ENCODE assay signal across 8 cellular contexts in the genomic region with DNA sequence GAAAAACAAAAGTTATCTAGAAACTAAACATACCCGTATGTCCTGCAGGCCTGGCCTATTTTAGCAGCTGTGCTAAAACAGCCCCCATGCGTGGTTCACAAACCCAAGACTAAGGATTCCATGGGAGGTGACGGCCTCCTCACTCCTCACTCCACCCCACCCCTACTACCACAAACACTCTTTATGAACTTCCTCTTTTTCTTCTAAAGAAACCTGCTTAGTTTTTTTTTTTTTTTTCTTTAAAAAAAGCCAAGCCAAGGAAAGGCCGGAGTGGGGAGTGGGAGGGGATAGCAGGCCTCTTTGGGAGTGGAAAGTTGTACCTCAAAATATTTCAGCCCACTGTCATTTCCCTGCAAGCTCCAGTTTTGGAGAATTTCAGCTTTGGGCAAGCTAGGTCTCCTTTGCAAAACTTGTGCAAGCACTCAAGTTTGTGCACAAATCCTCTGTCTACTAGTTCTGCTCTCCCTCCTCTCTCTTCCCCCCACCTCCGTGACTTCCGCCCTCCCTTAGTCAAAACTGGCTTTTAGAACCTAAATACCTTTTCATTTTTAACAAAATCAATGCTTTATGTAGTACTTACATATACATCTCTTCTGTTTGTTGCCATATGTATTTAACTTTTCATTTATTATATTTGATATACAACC. TPM values are rescaled to one million over a fixed set of nuclear protein-coding genes. Genes with fewer than 3 reads are reported as not detected.
DNase-seq lines count a peak whose midpoint lies in the region; ATAC-seq, FAIRE-seq and TF ChIP-seq lines count a peak whose summit lies in the region.

No MANE protein-coding gene starts in this region.

- H4K20me1 ChIP-seq in GM23248 (ENCODE audit: insufficient read depth) (no peaks in the 10 kb centered on the region), MM.1S (ENCODE audit: insufficient read depth, low read length) (no peaks in the 10 kb centered on the region), astrocyte (ENCODE audit: insufficient read depth, low read length) (peaks cover 26% of the 10 kb centered on the region)

- no peaks in the 10 kb centered on the region for H3K36me3 Mint-ChIP-seq in astrocyte (ENCODE audit: low read depth, unreplicated experiment)

- DNase-seq in GM12892 (ENCODE audit: insufficient read length) (peak; percentile 21), GM23248 (no peak), MM.1S (peak; percentile 15), astrocyte (ENCODE audit: low read depth) (no peak), upper lobe of left lung (no peak), T1000 (lab: John Stamatoyannopoulos, UW) (no peak), NCI-H2081 (lab: John Stamatoyannopoulos, UW) (no peak)

- H3K27ac Mint-ChIP-seq in astrocyte (ENCODE audit: unreplicated experiment), result peak overlapping the region; percentile 75

- peaks cover 16% of the 10 kb centered on the region for H3K4me1 Mint-ChIP-seq in astrocyte (ENCODE audit: low read depth, unreplicated experiment)

- H3K27me3 ChIP-seq in GM23248 (replicated peaks; ENCODE audit: insufficient read depth) (no peaks in the 10 kb centered on the region), MM.1S (replicated peaks; ENCODE audit: insufficient read depth, low read length) (no peaks in the 10 kb centered on the region), astrocyte (ENCODE audit: insufficient read depth, low read length) (no peaks in the 10 kb centered on the region), liver (ENCODE audit: control insufficient read depth in 4 of 4, insufficient read depth in 4 of 4, low read length in 3 of 4) (no peaks in the 10 kb centered on the region), upper lobe of left lung (no peaks in the 10 kb centered on the region)

- TF ChIP-seq POLR2A in GM12892 (IDR thresholded peaks at IDR 0.05; ENCODE audit: low read depth, low read length), result no peak
- TF ChIP-seq POLR2A in upper lobe of left lung (IDR thresholded peaks at IDR 0.05), result peak in 1 of 4 donors; percentile 7

- H3K4me2 ChIP-seq in GM23248 (ENCODE audit: unreplicated experiment) (peak overlapping the region; percentile 93), MM.1S (ENCODE audit: low read depth, low read length) (peak overlapping the region; percentile 62), astrocyte (ENCODE audit: low read length) (peak overlapping the region; percentile 92)

- ATAC-seq in upper lobe of left lung (ENCODE audit: low FRiP score in 2 of 2), result peak; percentile 71 to 77

- H3K79me2 ChIP-seq in GM23248 (ENCODE audit: insufficient read depth) (peaks cover 28% of the 10 kb centered on the region), MM.1S (ENCODE audit: low read length) (no peaks in the 10 kb centered on the region), astrocyte (ENCODE audit: insufficient read depth, low read length) (peaks cover 42% of the 10 kb centered on the region)

- H2AFZ ChIP-seq in GM23248 (peak overlapping the region; percentile 79), MM.1S (ENCODE audit: low read length) (peak overlapping the region; percentile 92), astrocyte (ENCODE audit: low read depth, low read length) (peak overlapping the region; percentile 88)

- in situ Hi-C loops in GM23248 (cut with MboI), result no loop called here

- H3K36me3 ChIP-seq in GM23248 (ENCODE audit: low read depth), result peaks cover 5% of the 10 kb centered on the region; the same call in 1 of the 2 replicates
- no peaks in the 10 kb centered on the region for H3K36me3 ChIP-seq in MM.1S (replicated peaks; ENCODE audit: insufficient read depth, low read length)
- H3K36me3 ChIP-seq in astrocyte (ENCODE audit: insufficient read depth, low read length), result no peaks in the 10 kb centered on the region
- no peaks in the 10 kb centered on the region for H3K36me3 ChIP-seq in liver (ENCODE audit: control insufficient read depth in 4 of 4, insufficient read depth in 3 of 4, low read depth in 1 of 4, low read length in 3 of 4)
- H3K36me3 ChIP-seq in upper lobe of left lung, result peaks cover 0 to 6% (median under 1%) of the 10 kb centered on the region in 4 donors

- H3K4me3 ChIP-seq in GM23248 (peak overlapping the region; percentile 80), MM.1S (ENCODE audit: low read length) (peak overlapping the region; percentile 83), astrocyte (ENCODE audit: insufficient read depth, low read depth, low read length) (peak overlapping the region; percentile 96), liver (ENCODE audit: low read depth in 1 of 3, low read length in 3 of 3) (peak overlapping the region in 2 of 3 donors; percentile 77 to 84), upper lobe of left lung (peak overlapping the region; percentile 79 to 88 (median 82))

- 20 to 22% methylated on average over 6 of the region's 6 CpGs for WGBS in GM23248 (ENCODE audit: low coverage in 1 of 2, low lambda C conversion rate in 2 of 2, missing lambda C conversion rate in 2 of 2), 2 experiments
- WGBS in liver, result 43% methylated on average over 6 of the region's 6 CpGs
- WGBS in upper lobe of left lung, 2 donors, result 22 to 24% methylated on average over 6 of the region's 6 CpGs

- TF ChIP-seq CTCF in MM.1S (IDR thresholded peaks at IDR 0.05; ENCODE audit: low read length), result no peak
- no peak for TF ChIP-seq CTCF in astrocyte (IDR thresholded peaks at IDR 0.05; ENCODE audit: insufficient read depth, low read depth, low read length)
- no peak for TF ChIP-seq CTCF in liver (IDR thresholded peaks at IDR 0.05; ENCODE audit: low read depth, low read length, missing input control)
- TF ChIP-seq CTCF in upper lobe of left lung (IDR thresholded peaks at IDR 0.05), result no peak

- H3K9me3 Mint-ChIP-seq in astrocyte (ENCODE audit: unreplicated experiment), result no peaks in the 10 kb centered on the region

- H3K4me1 ChIP-seq in GM23248 (ENCODE audit: insufficient read depth) (peaks cover 37% of the 10 kb centered on the region), MM.1S (ENCODE audit: low read length) (0 out of 2 replicates have a peak, but pooled peaks cover 2% of the 10 kb centered on the region), astrocyte (ENCODE audit: insufficient read depth, low read length) (peaks cover 28% of the 10 kb centered on the region), liver (ENCODE audit: control insufficient read depth in 4 of 4, insufficient read depth in 4 of 4, low read length in 3 of 4) (peaks cover 0 to 25% (median 19%) of the 10 kb centered on the region in 4 donors), upper lobe of left lung (peaks cover 24 to 37% (median 27%) of the 10 kb centered on the region in 4 donors)

- H3K9me3 ChIP-seq in GM23248 (ENCODE audit: low read depth) (no peaks in the 10 kb centered on the region), MM.1S (replicated peaks; ENCODE audit: insufficient read depth, low read length) (no peaks in the 10 kb centered on the region), astrocyte (ENCODE audit: insufficient read depth, low read depth, low read length) (no peaks in the 10 kb centered on the region), liver (ENCODE audit: control insufficient read depth in 4 of 4, low read length in 3 of 4) (no peaks in the 10 kb centered on the region), upper lobe of left lung (no peaks in the 10 kb centered on the region)

- H3K4me3 Mint-ChIP-seq in astrocyte (ENCODE audit: unreplicated experiment), result peak overlapping the region; percentile 98

- H3K9me2 ChIP-seq in GM23248 (ENCODE audit: insufficient read depth) (no peaks in the 10 kb centered on the region), MM.1S (replicated peaks; ENCODE audit: insufficient read depth, low read length) (no peaks in the 10 kb centered on the region)

- peak overlapping the region; percentile 84 for H3K9ac ChIP-seq in GM23248
- H3K9ac ChIP-seq in MM.1S (ENCODE audit: low read length), result peak overlapping the region; percentile 69; the same call in 1 of the 2 replicates
- H3K9ac ChIP-seq in astrocyte (ENCODE audit: low read length), result peak overlapping the region; percentile 93
- H3K9ac ChIP-seq in liver (ENCODE audit: low read depth in 1 of 2, low read length in 2 of 2), result peak overlapping the region in 1 of 2 donors; percentile 76

- TF ChIP-seq EP300 in upper lobe of left lung (IDR thresholded peaks at IDR 0.05), result no peak

- H3K27ac ChIP-seq in GM23248 (peak overlapping the region; percentile 76), MM.1S (ENCODE audit: low read length) (no peak overlapping the region; the same call in 1 of the 2 replicates), astrocyte (ENCODE audit: low read depth, low read length) (peak overlapping the region; percentile 86), liver (ENCODE audit: low read depth in 1 of 2, low read length in 2 of 2) (peak overlapping the region; percentile 93 to 96), upper lobe of left lung (peak overlapping the region; percentile 87 to 95 (median 94))

- no peak for TF ChIP-seq RAD21 in liver (IDR thresholded peaks at IDR 0.05)

- H3K27me3 Mint-ChIP-seq in astrocyte (ENCODE audit: low read depth, unreplicated experiment), result no peaks in the 10 kb centered on the region

- peaks cover 42% of the 10 kb centered on the region for H3F3A ChIP-seq in GM23248 (ENCODE audit: insufficient read depth)
- H3F3A ChIP-seq in MM.1S (ENCODE audit: insufficient read depth, low read length), result no peaks in the 10 kb centered on the region

- peak; percentile 51 for FAIRE-seq in GM12892 (lab: Jason Lieb, UNC)
- FAIRE-seq in astrocyte (lab: Jason Lieb, UNC), result no peak

TF ChIP-seq in liver, 16 proteins besides CTCF, POLR2A, EP300 and RAD21 (continues in another document):
- TF ChIP-seq ATF3 (IDR thresholded peaks at IDR 0.05), result no peak
- no peak for TF ChIP-seq JUND (IDR thresholded peaks at IDR 0.05)
- no peak for TF ChIP-seq YY1 (IDR thresholded peaks at IDR 0.05)
- TF ChIP-seq HNF4G (IDR thresholded peaks at IDR 0.05), result no peak
- TF ChIP-seq FOXA1 (IDR thresholded peaks at IDR 0.05), result no peak

RNA-seq across cellular contexts. Expression of gene ANTXR2, which starts 0.5 kb away (rescaled TPM):
- polyA plus RNA-seq in GM12892 (2012; ENCODE audit: missing spikeins), result 5.0 TPM
- total RNA-seq in GM23248 (2014; rRNA removed; shearing (Covaris generic)), result 84.0 and 87.5 TPM in 2 replicates
- polyA plus RNA-seq in GM23248 (2016; fragmentation: Nextera tagmentation; extraction: Ambion mirVana) (74.9 and 77.2 TPM in 2 replicates), liver (10 to 100 TPM; 16.1 to 23.3 TPM)
- total RNA-seq in astrocyte (29.8 and 34.7 TPM in 2 replicates), liver (10 to 100 TPM; 19.3 to 30.5 TPM), upper lobe of left lung (10 to 100 TPM; 26.0 to 61.0 (median 37.5) TPM)

Comparison
In these comparisons a context has a peak if more than half of its experiments do, and no peak if none do; other contexts are left out.
1. DNase-seq: peak in GM12892 (single experiment) and MM.1S (single experiment); none in GM23248 (single experiment), astrocyte (single experiment), upper lobe of left lung (0 of 2), T1000 (single experiment) and NCI-H2081 (0 of 2).
2. Peak in every context shown above with its lines, with median percentiles within 50 percentile points of each other: H2AFZ ChIP-seq, H3K4me2 ChIP-seq and H3K4me3 ChIP-seq.